ENCODE assay signal across 23 cellular contexts in the genomic region with DNA sequence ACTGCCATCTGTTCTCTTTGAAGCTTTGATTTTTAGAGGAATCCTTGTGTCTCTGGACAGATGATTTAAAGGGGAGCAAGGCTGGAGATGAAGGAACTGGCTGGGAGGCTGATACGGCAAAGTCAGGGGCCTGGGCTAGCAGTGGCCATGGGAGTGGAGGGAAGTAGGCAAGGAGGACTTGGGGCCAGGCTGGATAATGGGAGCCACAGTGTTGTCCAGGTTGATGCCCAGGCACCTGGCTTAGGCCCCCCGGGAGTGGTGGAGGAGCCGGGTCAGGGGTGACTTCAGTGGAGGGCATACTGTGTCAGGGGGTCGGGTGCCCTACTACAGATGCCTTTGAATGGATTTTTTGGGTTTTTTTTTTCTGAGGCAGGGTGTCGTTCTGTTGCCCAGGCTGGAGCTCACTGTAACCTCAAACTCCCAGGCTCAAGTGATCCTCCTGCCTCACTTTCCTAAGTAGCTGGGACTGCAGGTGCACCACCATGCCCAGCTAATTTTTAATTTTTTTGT. TPM values are rescaled to one million over a fixed set of nuclear protein-coding genes. Genes with fewer than 3 reads are reported as not detected.
"Had no signal": no experiment of that assay in that cellular context is flagged by ENCODE, and none has a peak within 500 bp of the region (broad histone marks: within the 10 kb centered on the region; RNA-seq: fewer than 3 reads in every experiment).

No MANE protein-coding gene starts in this region.

- H3K4me1 Mint-ChIP-seq: immature natural killer cell had no signal

- H3K9me3 Mint-ChIP-seq: dendritic cell treated with granulocyte-macrophage colony-stimulating factor and Interleukin-4, amounts not matched to agents 40 ng/mL and 50 ng/mL, for 4 days; endodermal cell; immature natural killer cell; memory B cell; natural killer cell treated with Interleukin-12 subunit alpha and Interleukin-12 subunit beta and Interleukin-15 and Interleukin-18, amount 100 ng/mL, for 72 hours; neural progenitor cell; stimulated activated naive CD8-positive, alpha-beta T cell treated with anti-CD3 and anti-CD28 coated beads, Interleukin-15, Interleukin-2, amounts not matched to agents 100 ng/mL and 50 ng/mL, for 24 hours had no signal

- H3K4me2 ChIP-seq: neural progenitor cell had no signal

- DNase-seq: endodermal cell; erythroblast; foreskin keratinocyte; immature natural killer cell; left cardiac atrium; left ventricle myocardium inferior; lower lobe of right lung; midbrain; occipital lobe; pancreas; right cardiac atrium; small intestine; stimulated activated CD4-positive, alpha-beta T cell treated with anti-CD3 and anti-CD28 coated beads, Interleukin-2, amount 100 ng/mL, for 48 hours; tibial artery; upper lobe of right lung had no signal

- H3K27ac Mint-ChIP-seq: dendritic cell treated with granulocyte-macrophage colony-stimulating factor and Interleukin-4, amounts not matched to agents 40 ng/mL and 50 ng/mL, for 4 days; memory B cell; natural killer cell treated with Interleukin-12 subunit alpha and Interleukin-12 subunit beta and Interleukin-15 and Interleukin-18, amount 100 ng/mL, for 72 hours; progenitor cell of endocrine pancreas; stimulated activated naive CD8-positive, alpha-beta T cell treated with anti-CD3 and anti-CD28 coated beads, Interleukin-15, Interleukin-2, amounts not matched to agents 100 ng/mL and 50 ng/mL, for 24 hours had no signal

- H3K27me3 ChIP-seq: foreskin keratinocyte, neural progenitor cell, pancreas, tibial artery, upper lobe of right lung, vagina had no signal

- H3K36me3 Mint-ChIP-seq: immature natural killer cell; memory B cell; natural killer cell treated with Interleukin-12 subunit alpha and Interleukin-12 subunit beta and Interleukin-15 and Interleukin-18, amount 100 ng/mL, for 72 hours; neural progenitor cell had no signal

- ATAC-seq: foreskin keratinocyte; natural killer cell treated with Interleukin-12 subunit alpha and Interleukin-12 subunit beta and Interleukin-15 and Interleukin-18, amount 100 ng/mL, for 72 hours had no signal

- H3K4me3 Mint-ChIP-seq: dendritic cell treated with granulocyte-macrophage colony-stimulating factor and Interleukin-4, amounts not matched to agents 40 ng/mL and 50 ng/mL, for 4 days; endodermal cell; immature natural killer cell; memory B cell; natural killer cell treated with Interleukin-12 subunit alpha and Interleukin-12 subunit beta and Interleukin-15 and Interleukin-18, amount 100 ng/mL, for 72 hours; neural progenitor cell; stimulated activated naive CD8-positive, alpha-beta T cell treated with anti-CD3 and anti-CD28 coated beads, Interleukin-15, Interleukin-2, amounts not matched to agents 100 ng/mL and 50 ng/mL, for 24 hours had no signal

- H3K36me3 ChIP-seq: left ventricle myocardium inferior, lower lobe of right lung, neural progenitor cell, pancreas, tibial artery, upper lobe of right lung, vagina had no signal

- H3K27me3 Mint-ChIP-seq: memory B cell; natural killer cell treated with Interleukin-12 subunit alpha and Interleukin-12 subunit beta and Interleukin-15 and Interleukin-18, amount 100 ng/mL, for 72 hours; progenitor cell of endocrine pancreas; stimulated activated naive CD8-positive, alpha-beta T cell treated with anti-CD3 and anti-CD28 coated beads, Interleukin-15, Interleukin-2, amounts not matched to agents 100 ng/mL and 50 ng/mL, for 24 hours had no signal

- H2AFZ ChIP-seq: neural progenitor cell had no signal

- H3K9ac ChIP-seq: neural progenitor cell had no signal

- H3K27ac ChIP-seq: foreskin keratinocyte, left ventricle myocardium inferior, lower lobe of right lung, neural progenitor cell, pancreas, tibial artery, upper lobe of right lung, vagina had no signal

- H3K4me1 ChIP-seq: foreskin keratinocyte, lower lobe of right lung, neural progenitor cell, pancreas, tibial artery, upper lobe of right lung, vagina had no signal

- H3K9me3 ChIP-seq: left ventricle myocardium inferior, lower lobe of right lung, pancreas, tibial artery, upper lobe of right lung, vagina had no signal

- H3K4me3 ChIP-seq: left ventricle myocardium inferior, lower lobe of right lung, neural progenitor cell, pancreas, tibial artery, upper lobe of right lung, vagina had no signal

RNA-seq across cellular contexts. Expression of a gene that starts 45.0 kb away (rescaled TPM):
- total RNA-seq: foreskin keratinocyte, left ventricle myocardium inferior, occipital lobe, temporal lobe, vagina had no signal
- polyA plus RNA-seq: foreskin keratinocyte, right cardiac atrium had no signal
